In genomic region chr17:16407911-16408588, GRCh38 we compare ENCODE assay signal across 1 cellular context.
TF ChIP-seq lines count a peak whose summit lies in the region.

No MANE protein-coding gene starts in this region.

TF ChIP-seq in HEK293, 187 proteins besides CTCF, POLR2A, EP300 and RAD21 (continued from another document and continues in another):
- TF ChIP-seq SP2 (tag by site-specific recombination; IDR thresholded peaks at IDR 0.05) (no peak), ZNF777 (tag by site-specific recombination; IDR thresholded peaks at IDR 0.05; ENCODE audit: borderline replicate concordance) (no peak), ZNF19 (tag by site-specific recombination; IDR thresholded peaks at IDR 0.05; ENCODE audit: low read depth) (no peak), ZBTB44 (tag by site-specific recombination; IDR thresholded peaks at IDR 0.05) (peak; percentile 50; the same call in 1 of the 2 replicates), ELK4 (IDR thresholded peaks at IDR 0.05; ENCODE audit: borderline replicate concordance, low read depth, low read length) (no peak), WT1 (tag by site-specific recombination; IDR thresholded peaks at IDR 0.05) (no peak), ZBTB17 (tag by site-specific recombination; IDR thresholded peaks at IDR 0.05) (peak; percentile 47; the same call in 1 of the 2 replicates), ZNF37A (tag by site-specific recombination; IDR thresholded peaks at IDR 0.05) (0 out of 2 replicates have a peak, but pooled peaks have one; percentile 30), ZNF621 (tag by site-specific recombination; IDR thresholded peaks at IDR 0.05) (no peak), ZIC2 (tag by site-specific recombination; IDR thresholded peaks at IDR 0.05) (no peak), INSM2 (tag by site-specific recombination; IDR thresholded peaks at IDR 0.05) (no peak), ZNF248 (tag by site-specific recombination; IDR thresholded peaks at IDR 0.05) (no peak), ZNF423 (tag by site-specific recombination; IDR thresholded peaks at IDR 0.05) (no peak), ZNF639 (tag by site-specific recombination; IDR thresholded peaks at IDR 0.05) (no peak), ZSCAN5A (tag by site-specific recombination; IDR thresholded peaks at IDR 0.05) (no peak), SP7 (tag by site-specific recombination; IDR thresholded peaks at IDR 0.05) (peak; percentile 37; the same call in 1 of the 2 replicates), ZNF837 (tag by site-specific recombination; IDR thresholded peaks at IDR 0.05) (no peak), ZNF335 (tag by site-specific recombination; conservative IDR thresholded peaks at IDR 0.05) (peak; percentile 94), ZFP41 (tag by site-specific recombination; IDR thresholded peaks at IDR 0.05; ENCODE audit: borderline replicate concordance) (no peak), ZNF560 (tag by site-specific recombination; IDR thresholded peaks at IDR 0.05; ENCODE audit: borderline replicate concordance) (no peak), ZNF658 (tag by site-specific recombination; IDR thresholded peaks at IDR 0.05) (no peak), KLF9 (tag by site-specific recombination; IDR thresholded peaks at IDR 0.05; ENCODE audit: low read depth) (no peak), IKZF3 (tag by site-specific recombination; IDR thresholded peaks at IDR 0.05) (0 out of 2 replicates have a peak, but pooled peaks have one; percentile 9), ZNF76 (tag by site-specific recombination; IDR thresholded peaks at IDR 0.05; ENCODE audit: borderline replicate concordance, low read depth) (peak; percentile 39; the same call in 1 of the 2 replicates), ZNF239 (tag by site-specific recombination; IDR thresholded peaks at IDR 0.05) (no peak), KLF8 (tag by site-specific recombination; IDR thresholded peaks at IDR 0.05) (peak; percentile 19; the same call in 1 of the 2 replicates), ZNF184 (tag by site-specific recombination; IDR thresholded peaks at IDR 0.05) (0 out of 2 replicates have a peak, but pooled peaks have one; percentile 73), TRIM28 (IDR thresholded peaks at IDR 0.05; ENCODE audit: borderline replicate concordance, low read length) (no peak), PRDM6 (tag by site-specific recombination; IDR thresholded peaks at IDR 0.05) (no peak), ZFHX2 (tag by site-specific recombination; conservative IDR thresholded peaks at IDR 0.05) (no peak; the same call in 1 of the 2 replicates), ZNF518A (tag by site-specific recombination; conservative IDR thresholded peaks at IDR 0.05; ENCODE audit: low read depth) (no peak), ZNF514 (tag by site-specific recombination; IDR thresholded peaks at IDR 0.05) (no peak), AEBP2 (tag by site-specific recombination; IDR thresholded peaks at IDR 0.05; ENCODE audit: borderline replicate concordance) (no peak), GLIS1 (tag by site-specific recombination; IDR thresholded peaks at IDR 0.05) (0 out of 2 replicates have a peak, but pooled peaks have one; percentile 7), ZBTB10 (tag by site-specific recombination; IDR thresholded peaks at IDR 0.05) (no peak), KLF10 (tag by site-specific recombination; IDR thresholded peaks at IDR 0.05) (peak; percentile 54; the same call in 1 of the 2 replicates)
- TF ChIP-seq, protein P1, sequence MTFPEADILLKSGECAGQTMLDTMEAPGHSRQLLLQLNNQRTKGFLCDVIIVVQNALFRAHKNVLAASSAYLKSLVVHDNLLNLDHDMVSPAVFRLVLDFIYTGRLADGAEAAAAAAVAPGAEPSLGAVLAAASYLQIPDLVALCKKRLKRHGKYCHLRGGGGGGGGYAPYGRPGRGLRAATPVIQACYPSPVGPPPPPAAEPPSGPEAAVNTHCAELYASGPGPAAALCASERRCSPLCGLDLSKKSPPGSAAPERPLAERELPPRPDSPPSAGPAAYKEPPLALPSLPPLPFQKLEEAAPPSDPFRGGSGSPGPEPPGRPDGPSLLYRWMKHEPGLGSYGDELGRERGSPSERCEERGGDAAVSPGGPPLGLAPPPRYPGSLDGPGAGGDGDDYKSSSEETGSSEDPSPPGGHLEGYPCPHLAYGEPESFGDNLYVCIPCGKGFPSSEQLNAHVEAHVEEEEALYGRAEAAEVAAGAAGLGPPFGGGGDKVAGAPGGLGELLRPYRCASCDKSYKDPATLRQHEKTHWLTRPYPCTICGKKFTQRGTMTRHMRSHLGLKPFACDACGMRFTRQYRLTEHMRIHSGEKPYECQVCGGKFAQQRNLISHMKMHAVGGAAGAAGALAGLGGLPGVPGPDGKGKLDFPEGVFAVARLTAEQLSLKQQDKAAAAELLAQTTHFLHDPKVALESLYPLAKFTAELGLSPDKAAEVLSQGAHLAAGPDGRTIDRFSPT (tag by site-specific recombination; IDR thresholded peaks at IDR 0.05) = 0 out of 2 replicates have a peak, but pooled peaks have one; percentile 37
